ENCODE assay signal across 19 cellular contexts in the genomic region with DNA sequence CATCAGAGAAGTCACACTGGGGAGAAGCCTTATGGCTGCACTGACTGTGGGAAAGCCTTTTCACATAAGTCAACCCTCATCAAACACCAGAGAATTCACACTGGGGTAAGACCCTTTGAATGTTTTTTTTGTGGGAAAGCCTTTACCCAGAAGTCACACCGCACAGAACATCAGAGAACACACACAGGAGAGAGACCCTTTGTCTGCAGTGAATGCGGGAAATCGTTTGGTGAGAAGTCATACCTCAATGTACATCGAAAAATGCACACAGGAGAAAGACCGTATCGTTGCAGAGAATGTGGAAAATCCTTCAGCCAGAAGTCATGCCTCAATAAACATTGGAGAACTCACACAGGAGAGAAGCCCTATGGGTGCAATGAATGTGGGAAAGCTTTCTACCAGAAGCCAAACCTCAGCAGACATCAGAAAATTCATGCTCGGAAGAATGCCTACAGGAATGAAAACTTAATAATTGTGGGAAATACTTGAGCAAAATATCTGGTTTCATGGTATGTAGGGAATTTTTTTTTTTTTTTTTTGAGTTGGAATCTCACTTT. TPM values are rescaled to one million over a fixed set of nuclear protein-coding genes. Genes with fewer than 3 reads are reported as not detected.
"Had no signal": no experiment of that assay in that cellular context is flagged by ENCODE, and none has a peak within 500 bp of the region (broad histone marks: within the 10 kb centered on the region; RNA-seq: fewer than 3 reads in every experiment).

No MANE protein-coding gene starts in this region.

- H3K4me1 ChIP-seq: right lobe of liver, spleen, upper lobe of left lung had no signal

- H3K4me1 Mint-ChIP-seq: T-cell had no signal

- DNase-seq: activated CD4-positive, alpha-beta T cell treated with anti-CD3 and anti-CD28 coated beads for 4 hours; activated CD8-positive, alpha-beta memory T cell treated with anti-CD3 and anti-CD28 coated beads, Interleukin-2, amount 50 U/mL, for 48 hours; activated CD8-positive, alpha-beta T cell treated with anti-CD3 and anti-CD28 coated beads, Interleukin-2, amount 10 ng/mL, durations not matched to agents 7 days and 5 days; activated naive CD4-positive, alpha-beta T cell; central memory CD4-positive, alpha-beta T cell; effector memory CD4-positive, alpha-beta T cell; hypothalamus; left colon; nucleus accumbens; right lobe of liver; spleen; stimulated activated CD4-positive, alpha-beta T cell treated with anti-CD3 and anti-CD28 coated beads, Interleukin-1b, Interleukin-23, amount 100 ng/mL, for 48 hours; stimulated activated naive CD4-positive, alpha-beta T cell; T-cell; upper lobe of left lung had no signal

- H3K27ac Mint-ChIP-seq: activated CD8-positive, alpha-beta T cell treated with anti-CD3 and anti-CD28 coated beads, Interleukin-2, amount 10 ng/mL, durations not matched to agents 7 days and 5 days; activated T-helper 1 cell treated with anti-CD3 and anti-CD28 coated beads, Interleukin-12 subunit alpha, Interleukin-12 subunit beta, Interleukin-2, Interleukin-4 antibody, amounts not matched to agents 30 ng/mL and 10 ng/mL and 1 ng/mL, durations not matched to agents 14 hours and 24 hours and 36 hours; natural killer cell treated with Interleukin-12 subunit alpha and Interleukin-12 subunit beta and Interleukin-15 and Interleukin-18, amount 100 ng/mL, for 72 hours; T-cell had no signal

- H3K27me3 ChIP-seq: right lobe of liver, spleen, upper lobe of left lung had no signal

- H3K4me3 Mint-ChIP-seq: activated CD8-positive, alpha-beta T cell treated with anti-CD3 and anti-CD28 coated beads, Interleukin-2, amount 10 ng/mL, durations not matched to agents 7 days and 5 days; activated T-helper 1 cell treated with anti-CD3 and anti-CD28 coated beads, Interleukin-12 subunit alpha, Interleukin-12 subunit beta, Interleukin-2, Interleukin-4 antibody, amounts not matched to agents 30 ng/mL and 10 ng/mL and 1 ng/mL, durations not matched to agents 14 hours and 24 hours and 36 hours; natural killer cell treated with Interleukin-12 subunit alpha and Interleukin-12 subunit beta and Interleukin-15 and Interleukin-18, amount 100 ng/mL, for 72 hours; T-cell had no signal

- ATAC-seq: activated CD8-positive, alpha-beta T cell treated with anti-CD3 and anti-CD28 coated beads, Interleukin-2, amount 10 ng/mL, durations not matched to agents 7 days and 5 days; left colon; natural killer cell treated with Interleukin-12 subunit alpha and Interleukin-12 subunit beta and Interleukin-15 and Interleukin-18, amount 100 ng/mL, for 72 hours; right lobe of liver; T-cell had no signal

- H3K4me3 ChIP-seq: right lobe of liver, spleen, upper lobe of left lung had no signal

- H3K27me3 Mint-ChIP-seq: natural killer cell treated with Interleukin-12 subunit alpha and Interleukin-12 subunit beta and Interleukin-15 and Interleukin-18, amount 100 ng/mL, for 72 hours; T-cell had no signal

- H3K27ac ChIP-seq: right lobe of liver, spleen, upper lobe of left lung, VCaP had no signal

RNA-seq across cellular contexts. Expression of gene ZNF540, which starts 57.2 kb away (rescaled TPM):
- total RNA-seq: epithelial cell of proximal tubule had no signal
